ENCODE assay signal across 7 cellular contexts in genomic region chr2:73156539-73157124, GRCh38. TPM values are rescaled to one million over a fixed set of nuclear protein-coding genes. Genes with fewer than 3 reads are reported as not detected.
DNase-seq lines count a peak whose midpoint lies in the region; ATAC-seq and TF ChIP-seq lines count a peak whose summit lies in the region.

No MANE protein-coding gene starts in this region.

- peak; percentile 66 for ATAC-seq in activated CD8-positive, alpha-beta memory T cell treated with anti-CD3 and anti-CD28 coated beads, Interleukin-2, amount 10 ng/mL, durations not matched to agents 7 days and 5 days
- ATAC-seq in aorta (ENCODE audit: low FRiP score) (peak; percentile 91), GM21723 (IDR thresholded peaks at IDR 0.05; ENCODE audit: unreplicated experiment) (no peak)

- intact Hi-C loops in aorta (cut with DNase I): loop anchor here in 1 of 2 donors (1.0 to 5.0 kb wide), 5 partner anchors 39 to 264 kb away; no protein-coding TSS in a partner anchor

- peaks cover 53% of the 10 kb centered on the region for H3K27me3 Mint-ChIP-seq in activated CD8-positive, alpha-beta memory T cell treated with anti-CD3 and anti-CD28 coated beads, Interleukin-2, amount 10 ng/mL, durations not matched to agents 7 days and 5 days
- peaks cover 52% of the 10 kb centered on the region for H3K27me3 Mint-ChIP-seq in nephron progenitor cell (ENCODE audit: low read depth, poor library complexity)

- DNase-seq in GM06990 (ENCODE audit: extremely low read depth, insufficient read length) (no peak), NCI-H1092 treated with DMSO at 0.1 percent for 48 hours (lab: John Stamatoyannopoulos, UW) (peak; percentile 2), fibroblast of pulmonary artery (ENCODE audit: low read depth) (peak; percentile 74), nephron progenitor cell (peak; percentile 75), aorta (peak; percentile 78 to 91)
- peak; percentile 62 for DNase-seq in activated CD8-positive, alpha-beta memory T cell treated with anti-CD3 and anti-CD28 coated beads, Interleukin-2, amount 10 ng/mL, durations not matched to agents 7 days and 5 days

- H3K36me3 ChIP-seq in GM06990 (ENCODE audit: control insufficient read depth, insufficient read depth, low read length): no peaks in the 10 kb centered on the region
- H3K36me3 ChIP-seq in aorta (ENCODE audit: control insufficient read depth in 1 of 2, insufficient read depth in 2 of 2, low read length in 1 of 2): no peaks in the 10 kb centered on the region

- no peak overlapping the region for H3K27ac ChIP-seq in aorta (ENCODE audit: low read depth in 1 of 2, low read length in 2 of 2)

- no peak overlapping the region for H3K4me3 ChIP-seq in GM06990 (replicated peaks; ENCODE audit: low read depth, low read length)
- no peak overlapping the region for H3K4me3 ChIP-seq in fibroblast of pulmonary artery (replicated peaks; ENCODE audit: low read depth, low read length)
- H3K4me3 ChIP-seq in aorta (ENCODE audit: low read length in 2 of 2): no peak overlapping the region

- CTCF ChIA-PET in activated CD8-positive, alpha-beta memory T cell treated with anti-CD3 and anti-CD28 coated beads, Interleukin-2, amount 10 ng/mL, durations not matched to agents 7 days and 5 days (lab: Charles Lee): interaction anchor here (0.7 to 5.2 kb wide), 13 partner anchors 11 to 269 kb away, joined by 3 to 41 read pairs (median 4); partner anchors contain the start of gene SPR

- no peaks in the 10 kb centered on the region for H3K9me3 ChIP-seq in aorta (ENCODE audit: control insufficient read depth, low read length)

- no peaks in the 10 kb centered on the region for H3K36me3 Mint-ChIP-seq in activated CD8-positive, alpha-beta memory T cell treated with anti-CD3 and anti-CD28 coated beads, Interleukin-2, amount 10 ng/mL, durations not matched to agents 7 days and 5 days
- no peaks in the 10 kb centered on the region for H3K36me3 Mint-ChIP-seq in nephron progenitor cell (ENCODE audit: low read depth)

- H3K27me3 ChIP-seq in GM06990 (replicated peaks; ENCODE audit: control insufficient read depth, insufficient read depth, low read length) (peaks cover 1% of the 10 kb centered on the region; the same call in 1 of the 2 replicates), aorta (ENCODE audit: control insufficient read depth in 1 of 2, insufficient read depth in 2 of 2, low read length in 1 of 2) (no peaks in the 10 kb centered on the region)

- no peaks in the 10 kb centered on the region for H3K4me1 ChIP-seq in aorta (ENCODE audit: control insufficient read depth in 1 of 2, insufficient read depth in 2 of 2, low read length in 2 of 2)

- H3K9me3 Mint-ChIP-seq in activated CD8-positive, alpha-beta memory T cell treated with anti-CD3 and anti-CD28 coated beads, Interleukin-2, amount 10 ng/mL, durations not matched to agents 7 days and 5 days (ENCODE audit: low read depth): no peaks in the 10 kb centered on the region
- peaks cover 8% of the 10 kb centered on the region for H3K9me3 Mint-ChIP-seq in nephron progenitor cell

- 8 to 9% methylated on average over 24 of the region's 24 CpGs for WGBS in aorta, 2 donors

- no peak overlapping the region for H3K27ac Mint-ChIP-seq in activated CD8-positive, alpha-beta memory T cell treated with anti-CD3 and anti-CD28 coated beads, Interleukin-2, amount 10 ng/mL, durations not matched to agents 7 days and 5 days
- H3K27ac Mint-ChIP-seq in nephron progenitor cell: no peak overlapping the region

- TF ChIP-seq CTCF in GM06990 (IDR thresholded peaks at IDR 0.05; ENCODE audit: insufficient read depth, low read length, poor library complexity, severe bottlenecking) (peak; percentile 50), fibroblast of pulmonary artery (IDR thresholded peaks at IDR 0.05; ENCODE audit: low read length, missing control alignments) (peak; percentile 84), nephron progenitor cell (IDR thresholded peaks at IDR 0.05) (peak; percentile 66)

- H3K4me3 Mint-ChIP-seq in activated CD8-positive, alpha-beta memory T cell treated with anti-CD3 and anti-CD28 coated beads, Interleukin-2, amount 10 ng/mL, durations not matched to agents 7 days and 5 days: no peak overlapping the region
- H3K4me3 Mint-ChIP-seq in nephron progenitor cell: peak overlapping the region; percentile 49

- H3K4me1 Mint-ChIP-seq in activated CD8-positive, alpha-beta memory T cell treated with anti-CD3 and anti-CD28 coated beads, Interleukin-2, amount 10 ng/mL, durations not matched to agents 7 days and 5 days: no peaks in the 10 kb centered on the region
- H3K4me1 Mint-ChIP-seq in nephron progenitor cell: peaks cover 6% of the 10 kb centered on the region

RNA-seq across cellular contexts. Expression of gene RAB11FIP5, which starts 43.9 kb away (rescaled TPM):
- 1 to 10 TPM; 1.1 to 2.9 TPM for total RNA-seq in activated CD8-positive, alpha-beta memory T cell treated with anti-CD3 and anti-CD28 coated beads, Interleukin-2, amount 10 ng/mL, durations not matched to agents 7 days and 5 days
- total RNA-seq in aorta: 10 to 100 TPM; 48.7 to 51.5 TPM
- polyA plus RNA-seq in aorta: 10 to 100 TPM; 14.4 to 23.7 TPM

RNA-seq across cellular contexts. Expression of gene NOTO, which starts 45.7 kb away (rescaled TPM):
- total RNA-seq in activated CD8-positive, alpha-beta memory T cell treated with anti-CD3 and anti-CD28 coated beads, Interleukin-2, amount 10 ng/mL, durations not matched to agents 7 days and 5 days: not detected
- total RNA-seq in aorta: not detected
- polyA plus RNA-seq in aorta: not detected

RNA-seq across cellular contexts. Expression of gene SMYD5, which starts 57.4 kb away (rescaled TPM):
- 10 to 100 TPM; 17.0 to 26.8 TPM for total RNA-seq in activated CD8-positive, alpha-beta memory T cell treated with anti-CD3 and anti-CD28 coated beads, Interleukin-2, amount 10 ng/mL, durations not matched to agents 7 days and 5 days
- 10 to 100 TPM; 17.9 to 23.0 TPM for total RNA-seq in aorta
- 10 to 100 TPM in 1 of 2 donors, 1 to 10 TPM in 1; 4.3 to 17.3 TPM for polyA plus RNA-seq in aorta

Comparison
In these comparisons a context has a peak if more than half of its experiments do, and no peak if none do; other contexts are left out.
1. RNA of gene RAB11FIP5, which starts 43.9 kb away (total RNA-seq): 48.7 to 51.5 TPM in aorta; 1.1 to 2.9 TPM in activated CD8-positive, alpha-beta memory T cell treated with anti-CD3 and anti-CD28 coated beads, Interleukin-2, amount 10 ng/mL, durations not matched to agents 7 days and 5 days; every median in the first group is over 10 times any median in the second.
2. Peak in every context shown above with its lines, with median percentiles within 50 percentile points of each other: CTCF ChIP-seq.